12 cellular contexts compared by ENCODE assay signal in genomic region chr9:128006360-128007024, GRCh38. TPM values are rescaled to one million over a fixed set of nuclear protein-coding genes. Genes with fewer than 3 reads are reported as not detected.
A peak's percentile ranks its signal among the peaks of the same experiment; 100 is the strongest.
DNase-seq lines count a peak whose midpoint lies in the region; ATAC-seq lines count a peak whose summit lies in the region.
"Had no signal": no experiment of that assay in that cellular context is flagged by ENCODE, and none has a peak within 500 bp of the region (broad histone marks: within the 10 kb centered on the region; RNA-seq: fewer than 3 reads in every experiment).

No MANE protein-coding gene starts in this region.

- CTCF ChIA-PET in activated CD4-positive, alpha-beta T cell treated with anti-CD3 and anti-CD28 coated beads, Interleukin-2, amount 10 ng/mL, durations not matched to agents 7 days and 5 days (lab: Charles Lee) = interaction anchor here (1.5 kb wide), 1 partner anchor 63 kb away, joined by 3 read pairs; no protein-coding TSS in a partner anchor
- CTCF ChIA-PET in T-cell (lab: Charles Lee) = interaction anchor here (0.6 to 2.1 kb wide), 5 partner anchors 7 to 256 kb away, joined by 3 to 8 read pairs (median 4); no protein-coding TSS in a partner anchor

- peak overlapping the region; percentile 96 for H3K27ac Mint-ChIP-seq in activated CD4-positive, alpha-beta T cell treated with anti-CD3 and anti-CD28 coated beads, Interleukin-2, amount 10 ng/mL, durations not matched to agents 7 days and 5 days
- peak overlapping the region; percentile 94 to 95 for H3K27ac Mint-ChIP-seq in T-cell
- peak overlapping the region in 1 of 2 donors; percentile 96 for H3K27ac Mint-ChIP-seq in effector memory CD8-positive, alpha-beta T cell
- peak overlapping the region; percentile 73 for H3K27ac Mint-ChIP-seq in stimulated activated naive B cell treated with anti-CD40 and anti-IgM and Interleukin-4, amounts not matched to agents 10 μg/mL and 1 μg/mL and 100 μg/mL, for 72 hours

- H3K4me1 Mint-ChIP-seq in activated CD4-positive, alpha-beta T cell treated with anti-CD3 and anti-CD28 coated beads, Interleukin-2, amount 10 ng/mL, durations not matched to agents 7 days and 5 days = peaks cover 66% of the 10 kb centered on the region
- H3K4me1 Mint-ChIP-seq in T-cell = peaks cover 64 to 79% (median 67%) of the 10 kb centered on the region in 3 donors
- peaks cover 19 to 27% of the 10 kb centered on the region in 2 donors for H3K4me1 Mint-ChIP-seq in effector memory CD8-positive, alpha-beta T cell (ENCODE audit: low read depth in 2 of 2)
- peaks cover 38 to 58% of the 10 kb centered on the region in 2 donors for H3K4me1 Mint-ChIP-seq in stimulated activated naive B cell treated with anti-CD40 and anti-IgM and Interleukin-4, amounts not matched to agents 10 μg/mL and 1 μg/mL and 100 μg/mL, for 72 hours

- no peaks in the 10 kb centered on the region for H3K27me3 Mint-ChIP-seq in activated CD4-positive, alpha-beta T cell treated with anti-CD3 and anti-CD28 coated beads, Interleukin-2, amount 10 ng/mL, durations not matched to agents 7 days and 5 days
- no peaks in the 10 kb centered on the region for H3K27me3 Mint-ChIP-seq in T-cell
- H3K27me3 Mint-ChIP-seq in effector memory CD8-positive, alpha-beta T cell = no peaks in the 10 kb centered on the region
- H3K27me3 Mint-ChIP-seq in stimulated activated naive B cell treated with anti-CD40 and anti-IgM and Interleukin-4, amounts not matched to agents 10 μg/mL and 1 μg/mL and 100 μg/mL, for 72 hours = no peaks in the 10 kb centered on the region

- no peaks in the 10 kb centered on the region for H3K4me1 ChIP-seq in HAP-1

- no peaks in the 10 kb centered on the region for H3K36me3 ChIP-seq in HAP-1 (replicated peaks)

- in situ Hi-C loops in HAP-1 (cut with MboI; ENCODE audit: low sequenced_read_pairs) = no loop called here

- ATAC-seq in T-cell (replicated peaks in 1 of 4) = no peak
- no peak for ATAC-seq in effector memory CD8-positive, alpha-beta T cell (replicated peaks)
- ATAC-seq in stimulated activated naive B cell treated with anti-CD40 and anti-IgM and Interleukin-4, amounts not matched to agents 10 μg/mL and 1 μg/mL and 100 μg/mL, for 72 hours (replicated peaks) = no peak

- H3K9me3 Mint-ChIP-seq in activated CD4-positive, alpha-beta T cell treated with anti-CD3 and anti-CD28 coated beads, Interleukin-2, amount 10 ng/mL, durations not matched to agents 7 days and 5 days = peaks cover 5% of the 10 kb centered on the region
- H3K9me3 Mint-ChIP-seq in T-cell = peaks cover 3 to 4% (median 3%) of the 10 kb centered on the region in 3 donors
- no peaks in the 10 kb centered on the region for H3K9me3 Mint-ChIP-seq in effector memory CD8-positive, alpha-beta T cell
- H3K9me3 Mint-ChIP-seq in stimulated activated naive B cell treated with anti-CD40 and anti-IgM and Interleukin-4, amounts not matched to agents 10 μg/mL and 1 μg/mL and 100 μg/mL, for 72 hours = peaks cover 3 to 4% of the 10 kb centered on the region in 2 donors

- no peaks in the 10 kb centered on the region for H3K9me3 ChIP-seq in HAP-1

- no peaks in the 10 kb centered on the region for H3K27me3 ChIP-seq in HAP-1 (ENCODE audit: low read depth)

- H3K4me3 ChIP-seq in HAP-1 = no peak overlapping the region

- DNase-seq in activated CD4-positive, alpha-beta T cell treated with anti-CD3 and anti-CD28 coated beads, Interleukin-2, amount 10 ng/mL, durations not matched to agents 7 days and 5 days = no peak
- DNase-seq in activated CD4-positive, alpha-beta T cell treated with anti-CD3 and anti-CD28 coated beads for 48 hours = no peak
- no peak for DNase-seq in T-cell
- no peak for DNase-seq in effector memory CD8-positive, alpha-beta T cell
- DNase-seq in stimulated activated naive B cell treated with anti-CD40 and anti-IgM and Interleukin-4, amounts not matched to agents 10 μg/mL and 1 μg/mL and 100 μg/mL, for 72 hours = no peak
- DNase-seq in retina = no peak
- no peak for DNase-seq in UCSD-AML1 (lab: John Stamatoyannopoulos, UW; ENCODE audit: unreplicated experiment)
- no peak for DNase-seq in HAP-1 (ENCODE audit: low spot score in 2 of 2)
- DNase-seq: ACHN, MM.1S, NCI-H526, SW 1271 had no signal

- POLR2A ChIA-PET in activated CD4-positive, alpha-beta T cell treated with anti-CD3 and anti-CD28 coated beads, Interleukin-2, amount 10 ng/mL, durations not matched to agents 7 days and 5 days (lab: Charles Lee) = no interaction called here
- POLR2A ChIA-PET in T-cell (lab: Charles Lee) = interaction anchor here (0.5 to 1.2 kb wide), 5 partner anchors 17 to 37 kb away, joined by 3 to 6 read pairs (median 3); no protein-coding TSS in a partner anchor

- peak overlapping the region; percentile 41 for H3K4me3 Mint-ChIP-seq in activated CD4-positive, alpha-beta T cell treated with anti-CD3 and anti-CD28 coated beads, Interleukin-2, amount 10 ng/mL, durations not matched to agents 7 days and 5 days
- H3K4me3 Mint-ChIP-seq in T-cell = peak overlapping the region; percentile 44 to 85 (median 56)
- peak overlapping the region; percentile 17 to 37 for H3K4me3 Mint-ChIP-seq in effector memory CD8-positive, alpha-beta T cell
- H3K4me3 Mint-ChIP-seq in stimulated activated naive B cell treated with anti-CD40 and anti-IgM and Interleukin-4, amounts not matched to agents 10 μg/mL and 1 μg/mL and 100 μg/mL, for 72 hours = no peak overlapping the region

- H3K36me3 Mint-ChIP-seq in activated CD4-positive, alpha-beta T cell treated with anti-CD3 and anti-CD28 coated beads, Interleukin-2, amount 10 ng/mL, durations not matched to agents 7 days and 5 days (ENCODE audit: low read depth) = peaks cover 14% of the 10 kb centered on the region
- peaks cover 3% of the 10 kb centered on the region for H3K36me3 Mint-ChIP-seq in T-cell
- peaks cover 12% of the 10 kb centered on the region for H3K36me3 Mint-ChIP-seq in effector memory CD8-positive, alpha-beta T cell (ENCODE audit: insufficient read depth)
- H3K36me3 Mint-ChIP-seq in stimulated activated naive B cell treated with anti-CD40 and anti-IgM and Interleukin-4, amounts not matched to agents 10 μg/mL and 1 μg/mL and 100 μg/mL, for 72 hours = peaks cover 3 to 4% of the 10 kb centered on the region in 2 donors

RNA-seq across cellular contexts. Expression of gene EEIG1, which starts 25.7 kb away (rescaled TPM):
- 100 to 1,000 TPM; 412 to 477 TPM for total RNA-seq in activated CD4-positive, alpha-beta T cell treated with anti-CD3 and anti-CD28 coated beads, Interleukin-2, amount 10 ng/mL, durations not matched to agents 7 days and 5 days
- 100 to 1,000 TPM; 351 to 746 (median 698) TPM for total RNA-seq in T-cell

Comparison
In these comparisons a context has a peak if more than half of its experiments do, and no peak if none do; other contexts are left out.
1. H3K4me3 Mint-ChIP-seq: peak in activated CD4-positive, alpha-beta T cell treated with anti-CD3 and anti-CD28 coated beads, Interleukin-2, amount 10 ng/mL, durations not matched to agents 7 days and 5 days (single experiment), T-cell (3 of 3) and effector memory CD8-positive, alpha-beta T cell (2 of 2); none in stimulated activated naive B cell treated with anti-CD40 and anti-IgM and Interleukin-4, amounts not matched to agents 10 μg/mL and 1 μg/mL and 100 μg/mL, for 72 hours (0 of 2).